In the genomic region with DNA sequence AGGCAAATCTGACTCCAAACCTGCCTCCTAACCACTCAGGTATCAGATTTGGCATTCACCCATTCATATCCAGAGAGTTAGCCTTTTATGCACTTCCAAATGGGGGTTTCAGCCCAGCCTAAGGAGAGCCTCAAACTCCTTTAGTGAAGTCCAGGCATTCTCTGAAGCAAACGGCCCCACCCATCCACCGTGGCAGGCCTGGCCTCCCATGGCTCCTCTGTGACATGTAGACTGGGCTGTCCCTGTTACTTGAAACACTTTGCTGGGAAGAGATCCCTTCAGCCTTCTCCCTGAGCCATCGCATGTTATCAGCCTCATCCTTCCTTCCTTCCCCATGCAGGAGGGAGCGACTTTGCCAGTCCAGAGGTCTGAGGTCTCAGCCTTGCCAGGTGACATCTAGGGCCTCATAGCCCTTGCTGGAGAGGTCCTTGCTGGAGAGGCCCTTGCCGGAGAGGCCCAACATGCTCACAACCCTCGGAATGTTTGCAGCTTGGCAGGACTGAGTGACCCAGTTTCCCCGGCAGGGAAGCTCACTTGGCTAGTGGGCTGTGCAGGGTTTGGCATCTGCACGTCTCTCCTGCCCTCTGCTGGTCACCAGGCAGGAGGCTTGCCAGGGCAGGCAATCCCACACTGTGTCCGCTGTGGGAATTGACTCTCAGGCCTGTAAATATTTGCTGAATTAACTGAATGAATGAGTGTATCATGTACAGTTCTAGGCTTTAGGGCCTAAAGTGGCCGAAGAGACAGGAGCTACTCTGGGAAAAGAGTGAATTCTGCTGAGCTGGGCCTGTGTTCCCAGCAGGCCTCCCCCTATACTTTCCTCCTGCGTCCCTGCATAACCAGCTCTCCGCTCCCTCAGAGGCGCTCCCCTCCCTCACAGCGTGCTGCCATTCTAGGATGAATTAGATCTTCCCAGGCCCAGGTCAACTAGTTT, we compare ENCODE assay signal across 8 cellular contexts. TPM values are rescaled to one million over a fixed set of nuclear protein-coding genes. Genes with fewer than 3 reads are reported as not detected.
DNase-seq lines count a peak whose midpoint lies in the region; ATAC-seq and TF ChIP-seq lines count a peak whose summit lies in the region.

No MANE protein-coding gene starts in this region.

- no peaks in the 10 kb centered on the region for H3K27me3 ChIP-seq in CD4-positive, CD25-positive, alpha-beta regulatory T cell (ENCODE audit: control insufficient read depth, insufficient read depth, low read length)
- H3K27me3 ChIP-seq in liver (ENCODE audit: control insufficient read depth in 4 of 4, insufficient read depth in 4 of 4, low read length in 3 of 4), result no peaks in the 10 kb centered on the region

- H3K9me3 ChIP-seq in CD4-positive, CD25-positive, alpha-beta regulatory T cell (ENCODE audit: control insufficient read depth in 2 of 2, low read length in 2 of 2), result no peaks in the 10 kb centered on the region
- H3K9me3 ChIP-seq in liver (ENCODE audit: control insufficient read depth in 4 of 4, low read length in 3 of 4), result no peaks in the 10 kb centered on the region

- no peaks in the 10 kb centered on the region for H3K9me3 Mint-ChIP-seq in CD4-positive, CD25-positive, alpha-beta regulatory T cell

- H3K4me3 Mint-ChIP-seq in CD4-positive, CD25-positive, alpha-beta regulatory T cell, result no peak overlapping the region

- TF ChIP-seq RAD21 in liver (IDR thresholded peaks at IDR 0.05), result peak; percentile 97 to 99

- H3K4me1 Mint-ChIP-seq in CD4-positive, CD25-positive, alpha-beta regulatory T cell, result peaks cover 0 to 2% (median 1%) of the 10 kb centered on the region in 4 donors

- H3K27ac Mint-ChIP-seq in CD4-positive, CD25-positive, alpha-beta regulatory T cell, result peak overlapping the region in 1 of 3 donors; percentile 44

- peak; percentile 94 for TF ChIP-seq CTCF in HFF-Myc (IDR thresholded peaks at IDR 0.05; ENCODE audit: low read depth, low read length, missing control alignments)
- peak; percentile 98 for TF ChIP-seq CTCF in liver (IDR thresholded peaks at IDR 0.05; ENCODE audit: low read depth, low read length, missing input control)

- no peaks in the 10 kb centered on the region for H3K27me3 Mint-ChIP-seq in CD4-positive, CD25-positive, alpha-beta regulatory T cell

- no peaks in the 10 kb centered on the region for H3K4me1 ChIP-seq in CD4-positive, CD25-positive, alpha-beta regulatory T cell (ENCODE audit: control insufficient read depth, insufficient read depth, low read length, poor library complexity, severe bottlenecking)
- peaks cover 0 to 8% (median 3%) of the 10 kb centered on the region in 4 donors for H3K4me1 ChIP-seq in liver (ENCODE audit: control insufficient read depth in 4 of 4, insufficient read depth in 4 of 4, low read length in 3 of 4)

- DNase-seq in CD4-positive, CD25-positive, alpha-beta regulatory T cell, result peak; percentile 60 to 73 (median 71)
- DNase-seq in HFF-Myc (ENCODE audit: extremely low read depth, low read depth), result no peak
- peak; percentile 57 for DNase-seq in NCI-H460 (ENCODE audit: extremely low read depth, low read depth)
- peak; percentile 68 to 69 for DNase-seq in activated CD4-positive, alpha-beta T cell treated with anti-CD3 and anti-CD28 coated beads, Interleukin-2, amount 50 U/mL, for 4 hours
- DNase-seq in dermis blood vessel endothelial cell, result peak; percentile 91
- DNase-seq in stimulated activated CD4-positive, alpha-beta T cell treated with anti-CD3 and anti-CD28 coated beads, TNF-alpha, amount 100 ng/mL, for 24 hours (ENCODE audit: low read depth in 3 of 3), result peak; percentile 51 to 70 (median 56)

- WGBS in liver, result 47% methylated on average over 14 of the region's 14 CpGs

- no peaks in the 10 kb centered on the region for H3K36me3 ChIP-seq in CD4-positive, CD25-positive, alpha-beta regulatory T cell (ENCODE audit: control insufficient read depth, insufficient read depth, low read length)
- H3K36me3 ChIP-seq in liver (ENCODE audit: control insufficient read depth in 4 of 4, insufficient read depth in 3 of 4, low read depth in 1 of 4, low read length in 3 of 4), result no peaks in the 10 kb centered on the region

- H3K9ac ChIP-seq in liver (ENCODE audit: low read depth in 1 of 2, low read length in 2 of 2), result no peak overlapping the region

- H3K4me3 ChIP-seq in CD4-positive, CD25-positive, alpha-beta regulatory T cell (ENCODE audit: low read depth, low read length), result no peak overlapping the region
- no peak overlapping the region for H3K4me3 ChIP-seq in HFF-Myc (replicated peaks; ENCODE audit: low read depth, low read length)
- no peak overlapping the region for H3K4me3 ChIP-seq in liver (ENCODE audit: low read depth in 1 of 3, low read length in 3 of 3)

- ATAC-seq in CD4-positive, CD25-positive, alpha-beta regulatory T cell (ENCODE audit: low read depth in 2 of 2), result peak; percentile 85 to 90
- no peak for ATAC-seq in HG03139 (IDR thresholded peaks at IDR 0.05; ENCODE audit: unreplicated experiment)

- H3K36me3 Mint-ChIP-seq in CD4-positive, CD25-positive, alpha-beta regulatory T cell, result no peaks in the 10 kb centered on the region

- no peak overlapping the region for H3K27ac ChIP-seq in CD4-positive, CD25-positive, alpha-beta regulatory T cell (ENCODE audit: insufficient read depth, low read length, poor library complexity, severe bottlenecking)
- no peak overlapping the region for H3K27ac ChIP-seq in liver (ENCODE audit: low read depth in 1 of 2, low read length in 2 of 2)

TF ChIP-seq in liver, 16 proteins besides CTCF, POLR2A, EP300 and RAD21:
- TF ChIP-seq SP1 (IDR thresholded peaks at IDR 0.05) (no peak), NR2F2 (IDR thresholded peaks at IDR 0.05) (no peak), HNF4A (conservative IDR thresholded peaks at IDR 0.05) (no peak), TAF1 (conservative IDR thresholded peaks at IDR 0.05) (no peak), HNF4G (IDR thresholded peaks at IDR 0.05) (no peak), JUND (IDR thresholded peaks at IDR 0.05) (no peak), FOXA1 (IDR thresholded peaks at IDR 0.05) (no peak), EGR1 (IDR thresholded peaks at IDR 0.05; ENCODE audit: low read depth in 2 of 2) (no peak), RXRA (IDR thresholded peaks at IDR 0.05) (no peak)
- TF ChIP-seq, protein P1, sequence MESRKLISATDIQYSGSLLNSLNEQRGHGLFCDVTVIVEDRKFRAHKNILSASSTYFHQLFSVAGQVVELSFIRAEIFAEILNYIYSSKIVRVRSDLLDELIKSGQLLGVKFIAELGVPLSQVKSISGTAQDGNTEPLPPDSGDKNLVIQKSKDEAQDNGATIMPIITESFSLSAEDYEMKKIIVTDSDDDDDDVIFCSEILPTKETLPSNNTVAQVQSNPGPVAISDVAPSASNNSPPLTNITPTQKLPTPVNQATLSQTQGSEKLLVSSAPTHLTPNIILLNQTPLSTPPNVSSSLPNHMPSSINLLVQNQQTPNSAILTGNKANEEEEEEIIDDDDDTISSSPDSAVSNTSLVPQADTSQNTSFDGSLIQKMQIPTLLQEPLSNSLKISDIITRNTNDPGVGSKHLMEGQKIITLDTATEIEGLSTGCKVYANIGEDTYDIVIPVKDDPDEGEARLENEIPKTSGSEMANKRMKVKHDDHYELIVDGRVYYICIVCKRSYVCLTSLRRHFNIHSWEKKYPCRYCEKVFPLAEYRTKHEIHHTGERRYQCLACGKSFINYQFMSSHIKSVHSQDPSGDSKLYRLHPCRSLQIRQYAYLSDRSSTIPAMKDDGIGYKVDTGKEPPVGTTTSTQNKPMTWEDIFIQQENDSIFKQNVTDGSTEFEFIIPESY (IDR thresholded peaks at IDR 0.05), result no peak
- TF ChIP-seq, protein P2, sequence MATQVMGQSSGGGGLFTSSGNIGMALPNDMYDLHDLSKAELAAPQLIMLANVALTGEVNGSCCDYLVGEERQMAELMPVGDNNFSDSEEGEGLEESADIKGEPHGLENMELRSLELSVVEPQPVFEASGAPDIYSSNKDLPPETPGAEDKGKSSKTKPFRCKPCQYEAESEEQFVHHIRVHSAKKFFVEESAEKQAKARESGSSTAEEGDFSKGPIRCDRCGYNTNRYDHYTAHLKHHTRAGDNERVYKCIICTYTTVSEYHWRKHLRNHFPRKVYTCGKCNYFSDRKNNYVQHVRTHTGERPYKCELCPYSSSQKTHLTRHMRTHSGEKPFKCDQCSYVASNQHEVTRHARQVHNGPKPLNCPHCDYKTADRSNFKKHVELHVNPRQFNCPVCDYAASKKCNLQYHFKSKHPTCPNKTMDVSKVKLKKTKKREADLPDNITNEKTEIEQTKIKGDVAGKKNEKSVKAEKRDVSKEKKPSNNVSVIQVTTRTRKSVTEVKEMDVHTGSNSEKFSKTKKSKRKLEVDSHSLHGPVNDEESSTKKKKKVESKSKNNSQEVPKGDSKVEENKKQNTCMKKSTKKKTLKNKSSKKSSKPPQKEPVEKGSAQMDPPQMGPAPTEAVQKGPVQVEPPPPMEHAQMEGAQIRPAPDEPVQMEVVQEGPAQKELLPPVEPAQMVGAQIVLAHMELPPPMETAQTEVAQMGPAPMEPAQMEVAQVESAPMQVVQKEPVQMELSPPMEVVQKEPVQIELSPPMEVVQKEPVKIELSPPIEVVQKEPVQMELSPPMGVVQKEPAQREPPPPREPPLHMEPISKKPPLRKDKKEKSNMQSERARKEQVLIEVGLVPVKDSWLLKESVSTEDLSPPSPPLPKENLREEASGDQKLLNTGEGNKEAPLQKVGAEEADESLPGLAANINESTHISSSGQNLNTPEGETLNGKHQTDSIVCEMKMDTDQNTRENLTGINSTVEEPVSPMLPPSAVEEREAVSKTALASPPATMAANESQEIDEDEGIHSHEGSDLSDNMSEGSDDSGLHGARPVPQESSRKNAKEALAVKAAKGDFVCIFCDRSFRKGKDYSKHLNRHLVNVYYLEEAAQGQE (IDR thresholded peaks at IDR 0.05), result no peak
TF ChIP-seq in liver: peak in this region for 0.

RNA-seq across cellular contexts. Expression of a gene that starts 26.7 kb away (rescaled TPM):
- 53.3 TPM for total RNA-seq in CD4-positive, CD25-positive, alpha-beta regulatory T cell
- 10 to 100 TPM in 3 of 4 donors, 1 to 10 TPM in 1; 7.5 to 12.9 (median 11.6) TPM for polyA plus RNA-seq in CD4-positive, CD25-positive, alpha-beta regulatory T cell
- total RNA-seq in NCI-H460 (2014; rRNA removed; shearing (Covaris generic)), result 32.3 and 37.1 TPM in 2 replicates
- polyA plus RNA-seq in NCI-H460 (2014; cell fraction: nucleus; rRNA removed), result 12.7 and 22.3 TPM in 2 replicates
- total RNA-seq in dermis blood vessel endothelial cell, result 43.1 and 43.3 TPM in 2 replicates
- total RNA-seq in liver, result 10 to 100 TPM; 27.2 to 34.0 TPM
- 1 to 10 TPM; 2.4 to 2.8 TPM for polyA plus RNA-seq in liver
